26 cellular contexts compared by ENCODE assay signal in the genomic region with DNA sequence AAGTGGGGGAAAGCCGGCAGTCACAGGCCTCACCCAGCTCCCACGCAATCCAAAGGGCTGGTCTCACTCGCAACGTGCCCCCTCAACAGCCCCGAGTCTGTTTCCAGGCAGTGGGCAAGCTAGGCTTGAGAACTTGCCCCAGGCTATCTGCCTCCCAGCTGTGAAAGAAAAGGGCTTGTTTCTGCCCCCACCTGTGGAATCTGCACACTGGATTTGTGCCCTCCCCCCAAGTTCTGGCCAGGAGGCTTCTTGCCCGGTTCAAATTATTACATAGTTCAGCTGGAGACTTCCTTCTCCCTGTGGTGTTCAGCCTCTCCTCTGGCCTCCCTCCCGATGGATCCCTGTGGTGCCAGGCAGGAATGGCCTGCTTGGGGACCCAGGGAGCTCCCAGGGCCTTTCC.
"Had no signal": no experiment of that assay in that cellular context is flagged by ENCODE, and none has a peak within 500 bp of the region (broad histone marks: within the 10 kb centered on the region; RNA-seq: fewer than 3 reads in every experiment).

No MANE protein-coding gene starts in this region.

- DNase-seq: activated CD4-positive, alpha-beta T cell treated with anti-CD3 and anti-CD28 coated beads for 48 hours; activated CD4-positive, alpha-beta T cell treated with anti-CD3 and anti-CD28 coated beads, Interleukin-2, amount 50 U/mL, for 48 hours; activated CD8-positive, alpha-beta memory T cell treated with anti-CD3 and anti-CD28 coated beads for 24 hours; activated effector memory CD4-positive, alpha-beta T cell treated with Interleukin-2 at 50 U/mL for 16 hours; activated naive CD4-positive, alpha-beta T cell treated with Interleukin-2 at 50 U/mL for 16 hours; anterior cingulate cortex; colonic mucosa; effector memory CD8-positive, alpha-beta T cell; foreskin keratinocyte; left ventricle myocardium inferior; naive B cell; nephron progenitor cell; ovary; retina; sigmoid colon; small intestine; stimulated activated CD4-positive, alpha-beta T cell treated with anti-CD3 and anti-CD28 coated beads, Interleukin-2, amount 100 ng/mL, for 24 hours; stimulated activated naive B cell treated with anti-CD40 and anti-IgM and Interleukin-4, amounts not matched to agents 10 μg/mL and 1 μg/mL and 100 μg/mL, for 72 hours; stomach; T-helper 17 cell; T1000; thyroid gland; upper lobe of left lung; WERI-Rb-1 had no signal

- H3K4me1 ChIP-seq: colonic mucosa, foreskin keratinocyte, sigmoid colon, stomach, thyroid gland, upper lobe of left lung had no signal

- H3K27ac ChIP-seq: colonic mucosa, foreskin keratinocyte, left ventricle myocardium inferior, neutrophil, ovary, sigmoid colon, stomach, thyroid gland, upper lobe of left lung, WERI-Rb-1 had no signal

- H3K4me3 ChIP-seq: colonic mucosa, left ventricle myocardium inferior, lung, ovary, sigmoid colon, stomach, thyroid gland, upper lobe of left lung had no signal

- H3K36me3 ChIP-seq: colonic mucosa, left ventricle myocardium inferior, neutrophil, ovary, sigmoid colon, stomach, thyroid gland, upper lobe of left lung, WERI-Rb-1 had no signal

- H3K27me3 ChIP-seq: colonic mucosa, foreskin keratinocyte, neutrophil, ovary, sigmoid colon, stomach, thyroid gland, upper lobe of left lung had no signal

- H3K9me3 ChIP-seq: colonic mucosa, neutrophil, ovary, thyroid gland, upper lobe of left lung had no signal
